Comparison of ENCODE assay signal across 11 cellular contexts in the genomic region with DNA sequence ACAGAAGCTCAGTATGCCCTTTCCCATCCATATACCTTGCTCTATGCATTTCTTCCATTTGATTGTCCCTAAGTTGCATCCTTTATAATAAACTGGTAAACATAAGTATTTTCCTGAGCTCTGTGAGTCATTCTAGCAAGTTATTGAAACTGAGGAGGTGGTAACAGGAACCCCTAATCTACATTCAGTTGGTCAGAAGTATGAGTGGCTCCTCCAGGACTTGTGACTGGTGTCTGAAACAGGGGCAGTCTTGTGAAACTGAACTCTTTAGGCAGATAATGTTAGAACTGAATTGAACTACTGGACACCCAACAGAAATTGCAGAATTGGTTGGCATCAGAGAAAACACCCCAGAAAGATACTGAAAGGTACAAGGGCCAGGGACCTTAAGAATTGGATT.
DNase-seq lines count a peak whose midpoint lies in the region; ATAC-seq and TF ChIP-seq lines count a peak whose summit lies in the region.
"Had no signal": no experiment of that assay in that cellular context is flagged by ENCODE, and none has a peak within 500 bp of the region (broad histone marks: within the 10 kb centered on the region; RNA-seq: fewer than 3 reads in every experiment).

No MANE protein-coding gene starts in this region.

- no peak overlapping the region for H3K56ac ChIP-seq in H9 (ENCODE audit: insufficient read length, low read depth, low read length)

- no peaks in the 10 kb centered on the region for H3K9me3 Mint-ChIP-seq in H9
- H3K9me3 Mint-ChIP-seq: immature natural killer cell, nephron had no signal

- H3K23ac ChIP-seq in H9 (ENCODE audit: insufficient read length, low read depth, low read length) = no peak overlapping the region

- H2BK15ac ChIP-seq in H9 (ENCODE audit: low read depth, low read length) = no peak overlapping the region

- H3K36me3 Mint-ChIP-seq in H9 (ENCODE audit: insufficient read depth in 1 of 3, low read depth in 3 of 3) = no peaks in the 10 kb centered on the region

- no peak overlapping the region for H2BK5ac ChIP-seq in H9 (ENCODE audit: insufficient read length, low read length)

- no peak overlapping the region for H3K4me3 Mint-ChIP-seq in H9
- H3K4me3 Mint-ChIP-seq: immature natural killer cell, nephron had no signal

- peak overlapping the region; percentile 89 for H4K5ac ChIP-seq in H9 (ENCODE audit: insufficient read length, low read depth, low read length)

- H2BK12ac ChIP-seq in H9 (ENCODE audit: insufficient read length, low read depth, low read length) = no peak overlapping the region

- peaks cover 12 to 15% of the 10 kb centered on the region in 2 experiments for H3K4me1 Mint-ChIP-seq in H9
- H3K4me1 Mint-ChIP-seq: nephron had no signal

- H3K4me1 ChIP-seq in H9 (ENCODE audit: insufficient read depth, low read length) = peaks cover 3% of the 10 kb centered on the region; the same call in 1 of the 2 replicates
- H3K4me1 ChIP-seq in osteoblast (ENCODE audit: insufficient read depth, low read length) = peaks cover 7% of the 10 kb centered on the region

- H3K27ac Mint-ChIP-seq in H9 = peak overlapping the region in 1 of 3 experiments; percentile 81; a peak in 1 of 7 replicates
- H3K27ac Mint-ChIP-seq: immature natural killer cell, nephron had no signal

- H3K27me3 ChIP-seq in H9 (ENCODE audit: insufficient read depth, low read length) (no peaks in the 10 kb centered on the region), osteoblast (ENCODE audit: insufficient read depth, low read length) (no peaks in the 10 kb centered on the region)
- H3K27me3 ChIP-seq: cardiac muscle cell, esophagus squamous epithelium had no signal

- H3K9me3 ChIP-seq in H9 (ENCODE audit: control insufficient read depth, low read depth, low read length) = no peaks in the 10 kb centered on the region
- no peaks in the 10 kb centered on the region for H3K9me3 ChIP-seq in osteoblast (ENCODE audit: low read depth, low read length)
- H3K9me3 ChIP-seq: esophagus squamous epithelium had no signal

- H3K27ac ChIP-seq in H9 (ENCODE audit: insufficient read length, low read depth, low read length) (no peak overlapping the region), osteoblast (ENCODE audit: low read depth, low read length) (no peak overlapping the region)
- H3K27ac ChIP-seq: cardiac muscle cell, esophagus squamous epithelium had no signal

- H4K8ac ChIP-seq in H9 (replicated peaks; ENCODE audit: insufficient read length, low read depth, low read length) = no peak overlapping the region

- DNase-seq in H9 = no peak
- peak; percentile 6 for DNase-seq in osteoblast (ENCODE audit: insufficient read length, low spot score, missing footprints)
- DNase-seq in NOMO-1 treated with dmso at 0.1 percent for 144 hours (lab: John Stamatoyannopoulos, UW; ENCODE audit: unreplicated experiment) = no peak
- DNase-seq in globus pallidus (ENCODE audit: low spot score) = no peak
- no peak for DNase-seq in DMS 273 treated with DMSO at 0.1 percent for 48 hours (lab: John Stamatoyannopoulos, UW)
- DNase-seq: esophagus squamous epithelium, immature natural killer cell had no signal

- no peaks in the 10 kb centered on the region for H3K23me2 ChIP-seq in H9 (ENCODE audit: insufficient read length, low read depth, low read length, poor library complexity, severe bottlenecking)

- no peaks in the 10 kb centered on the region for H3K79me1 ChIP-seq in H9 (ENCODE audit: insufficient read depth, low read depth, low read length, poor library complexity, severe bottlenecking)

- no peak for TF ChIP-seq CTCF in H9 (conservative IDR thresholded peaks at IDR 0.05)
- TF ChIP-seq CTCF in osteoblast (IDR thresholded peaks at IDR 0.05; ENCODE audit: extremely low read depth, low read depth, low read length) = no peak

- no peak overlapping the region for H3K4me3 ChIP-seq in osteoblast (ENCODE audit: insufficient read depth, low read length)
- H3K4me3 ChIP-seq: cardiac muscle cell, esophagus squamous epithelium had no signal

- no peak overlapping the region for H3K9ac ChIP-seq in H9 (ENCODE audit: extremely low read depth, insufficient read length, low read length)

- ATAC-seq in GM19043 (IDR thresholded peaks at IDR 0.05; ENCODE audit: low read depth, unreplicated experiment) (peak; percentile 65), HG03378 (IDR thresholded peaks at IDR 0.05; ENCODE audit: unreplicated experiment) (peak; percentile 79)

- H3K4me2 ChIP-seq in H9 (ENCODE audit: insufficient read depth, insufficient read length, low read length) (no peak overlapping the region), osteoblast (ENCODE audit: insufficient read depth, low read length) (no peak overlapping the region)

- H2AFZ ChIP-seq in H9 (ENCODE audit: low read length) (no peak overlapping the region), osteoblast (ENCODE audit: low read length) (no peak overlapping the region)

- H3K14ac ChIP-seq in H9 (ENCODE audit: insufficient read depth, low read length) = no peak overlapping the region

- H2AK5ac ChIP-seq in H9 (ENCODE audit: insufficient read length, low read length) = no peak overlapping the region

- H3T11ph ChIP-seq in H9 (ENCODE audit: low read length) = no peak overlapping the region

- H3K18ac ChIP-seq in H9 (ENCODE audit: insufficient read length, low read depth, low read length) = no peak overlapping the region

- no peaks in the 10 kb centered on the region for H3K27me3 Mint-ChIP-seq in H9 (ENCODE audit: low read depth)

- no peaks in the 10 kb centered on the region for H3K79me2 ChIP-seq in H9 (ENCODE audit: insufficient read depth, low read length)
- H3K79me2 ChIP-seq in osteoblast (ENCODE audit: insufficient read depth, low read length) = no peaks in the 10 kb centered on the region

- H3K36me3 ChIP-seq in osteoblast (ENCODE audit: insufficient read depth, low read length) = no peaks in the 10 kb centered on the region
- H3K36me3 ChIP-seq: cardiac muscle cell had no signal

- H4K20me1 ChIP-seq in H9 (ENCODE audit: control insufficient read depth, insufficient read depth, insufficient read length) (no peaks in the 10 kb centered on the region), osteoblast (ENCODE audit: insufficient read depth, low read length) (no peaks in the 10 kb centered on the region)

- H2BK120ac ChIP-seq in H9 (ENCODE audit: low read depth, low read length, poor library complexity, severe bottlenecking) = no peak overlapping the region

- no peak overlapping the region for H2BK20ac ChIP-seq in H9 (ENCODE audit: low read depth, low read length, poor library complexity, severe bottlenecking)

- H3K4ac ChIP-seq in H9 (ENCODE audit: low read depth, low read length) = no peak overlapping the region

- no peak overlapping the region for H4K91ac ChIP-seq in H9 (ENCODE audit: insufficient read length, low read depth, low read length)
